ENCODE assay signal across 19 cellular contexts in genomic region chr12:29273178-29273843, GRCh38.
"Had no signal": no experiment of that assay in that cellular context is flagged by ENCODE, and none has a peak within 500 bp of the region (broad histone marks: within the 10 kb centered on the region; RNA-seq: fewer than 3 reads in every experiment).

No MANE protein-coding gene starts in this region.

- H3K27me3 Mint-ChIP-seq: naive thymus-derived CD4-positive, alpha-beta T cell; progenitor cell of endocrine pancreas had no signal

- H3K9me3 ChIP-seq: esophagus muscularis mucosa, gastrocnemius medialis, pancreas, suprapubic skin, thyroid gland, upper lobe of left lung, uterus had no signal

- DNase-seq: effector CD8-positive, alpha-beta T cell; gastrocnemius medialis; glutamatergic neuron; immature natural killer cell; left colon; naive thymus-derived CD4-positive, alpha-beta T cell; occipital lobe; right cardiac atrium; small intestine; stimulated activated CD4-positive, alpha-beta T cell treated with anti-CD3 and anti-CD28 coated beads, Interleukin-12 subunit alpha, Interleukin-12 subunit beta, amount 100 ng/mL, for 4 hours; stimulated activated naive CD8-positive, alpha-beta T cell treated with anti-CD3 and anti-CD28 coated beads, Interleukin-15, Interleukin-2, amounts not matched to agents 100 U/mL and 50 U/mL, for 24 hours; thyroid gland; upper lobe of left lung; uterus had no signal

- H3K27me3 ChIP-seq: esophagus muscularis mucosa, gastrocnemius medialis, pancreas, suprapubic skin, thyroid gland, upper lobe of left lung, uterus had no signal

- ATAC-seq: gastrocnemius medialis; left colon; naive thymus-derived CD4-positive, alpha-beta T cell; pancreas; stimulated activated naive CD8-positive, alpha-beta T cell treated with anti-CD3 and anti-CD28 coated beads, Interleukin-15, Interleukin-2, amounts not matched to agents 100 U/mL and 50 U/mL, for 24 hours had no signal

- H3K9me3 Mint-ChIP-seq: immature natural killer cell had no signal

- H3K36me3 ChIP-seq: gastrocnemius medialis, pancreas, suprapubic skin, thyroid gland, uterus had no signal

- H3K4me3 ChIP-seq: coronary artery, esophagus muscularis mucosa, gastrocnemius medialis, pancreas, suprapubic skin, thyroid gland, upper lobe of left lung, uterus had no signal

- H3K27ac Mint-ChIP-seq: immature natural killer cell; naive thymus-derived CD4-positive, alpha-beta T cell; progenitor cell of endocrine pancreas had no signal

- H3K4me1 Mint-ChIP-seq: immature natural killer cell; naive thymus-derived CD4-positive, alpha-beta T cell had no signal

- H3K4me1 ChIP-seq: esophagus muscularis mucosa, gastrocnemius medialis, pancreas, suprapubic skin, thyroid gland, upper lobe of left lung, uterus had no signal

- H3K4me3 Mint-ChIP-seq: immature natural killer cell; naive thymus-derived CD4-positive, alpha-beta T cell had no signal

- H3K27ac ChIP-seq: coronary artery, esophagus muscularis mucosa, gastrocnemius medialis, pancreas, suprapubic skin, thyroid gland, upper lobe of left lung, uterus had no signal
